ENCODE assay signal across 33 cellular contexts in the genomic region with DNA sequence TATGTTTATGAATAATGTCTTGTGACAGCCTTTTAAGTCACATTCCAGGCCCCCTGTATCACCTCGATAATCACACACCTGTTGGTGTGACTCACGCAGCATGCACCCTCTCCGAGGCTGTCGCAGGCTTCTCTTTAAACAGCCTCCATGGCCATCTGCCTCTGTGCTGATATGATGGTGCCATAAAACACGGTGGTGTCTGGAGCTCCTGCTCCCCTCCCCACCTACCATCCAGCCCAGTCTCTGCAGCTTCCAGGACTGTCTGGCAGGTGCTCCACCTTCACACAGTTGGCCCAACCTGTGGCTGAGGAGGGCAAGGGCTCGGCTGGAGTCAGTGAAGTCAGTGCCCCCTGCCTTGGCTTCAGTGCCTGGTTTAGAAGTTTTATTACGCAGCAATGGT.
A peak's percentile ranks its signal among the peaks of the same experiment; 100 is the strongest.
DNase-seq lines count a peak whose midpoint lies in the region; ATAC-seq and TF ChIP-seq lines count a peak whose summit lies in the region.
"Had no signal": no experiment of that assay in that cellular context is flagged by ENCODE, and none has a peak within 500 bp of the region (broad histone marks: within the 10 kb centered on the region; RNA-seq: fewer than 3 reads in every experiment).

No MANE protein-coding gene starts in this region.

- in situ Hi-C loops in IMR-90 (cut with MboI; ENCODE audit: low sequenced_read_pairs): no loop called here

- POLR2A ChIA-PET in IMR-90 (lab: Charles Lee; ENCODE audit: unreplicated experiment) (no interaction called here), WTC11 (lab: Charles Lee) (no interaction called here)

- no peak overlapping the region for H3K18ac ChIP-seq in IMR-90 (ENCODE audit: low read depth, low read length)

- H3K36me3 ChIP-seq in IMR-90 (ENCODE audit: control insufficient read depth, insufficient read depth, low read length) (no peaks in the 10 kb centered on the region), mucosa of descending colon (ENCODE audit: low read depth) (no peaks in the 10 kb centered on the region), upper lobe of right lung (no peaks in the 10 kb centered on the region), gastroesophageal sphincter (no peaks in the 10 kb centered on the region)
- H3K36me3 ChIP-seq: BLaER1 treated with 17β-estradiol and CSF1 and Interleukin-3, amounts not matched to agents 10 nM and 100 nM; cardiac muscle cell; sigmoid colon; upper lobe of left lung had no signal

- H3K4me1 ChIP-seq in IMR-90 (ENCODE audit: control insufficient read depth, insufficient read depth, low read length) (no peaks in the 10 kb centered on the region), mucosa of descending colon (ENCODE audit: low read depth) (no peaks in the 10 kb centered on the region), upper lobe of right lung (no peaks in the 10 kb centered on the region), gastroesophageal sphincter (no peaks in the 10 kb centered on the region)
- H3K4me1 ChIP-seq: sigmoid colon, upper lobe of left lung had no signal

- no peak for TF ChIP-seq RAD21 in IMR-90 (IDR thresholded peaks at IDR 0.05; ENCODE audit: low read length)

- no peak overlapping the region for H2BK5ac ChIP-seq in IMR-90 (ENCODE audit: low read depth, low read length, poor library complexity, severe bottlenecking)

- WGBS in IMR-90 (ENCODE audit: extremely low coverage in 2 of 2, insufficient read length in 1 of 2), 2 experiments: 47% methylated on average over 5 of the region's 7 CpGs; no CpG with 5 or more reads in 1 of the 2 experiments
- WGBS in gastroesophageal sphincter (ENCODE audit: low coverage in 1 of 2), 2 donors: 32% methylated on average over 2 of the region's 7 CpGs; no CpG with 5 or more reads in 1 of the 2 donors

- H3K4me3 Mint-ChIP-seq in WTC11 (no peak overlapping the region), type B pancreatic cell (no peak overlapping the region)
- H3K4me3 Mint-ChIP-seq: activated naive CD8-positive, alpha-beta T cell treated with anti-CD3 and anti-CD28 coated beads for 36 hours; effector memory CD8-positive, alpha-beta T cell; mesothelial cell of epicardium; natural killer cell had no signal

- H3K4me1 Mint-ChIP-seq in WTC11: no peaks in the 10 kb centered on the region
- peaks cover 5% of the 10 kb centered on the region for H3K4me1 Mint-ChIP-seq in type B pancreatic cell (ENCODE audit: unreplicated experiment)
- H3K4me1 Mint-ChIP-seq: natural killer cell had no signal

- no peak overlapping the region for H3K4me3 ChIP-seq in IMR-90 (ENCODE audit: insufficient read depth, low read depth, low read length)
- no peak overlapping the region for H3K4me3 ChIP-seq in mucosa of descending colon
- no peak overlapping the region for H3K4me3 ChIP-seq in upper lobe of right lung
- no peak overlapping the region for H3K4me3 ChIP-seq in gastroesophageal sphincter
- H3K4me3 ChIP-seq: BLaER1 treated with 17β-estradiol and CSF1 and Interleukin-3, amounts not matched to agents 10 nM and 100 nM; cardiac muscle cell; sigmoid colon; upper lobe of left lung had no signal

- no peak overlapping the region for H3K27ac Mint-ChIP-seq in WTC11
- no peak overlapping the region for H3K27ac Mint-ChIP-seq in type B pancreatic cell
- H3K27ac Mint-ChIP-seq: activated naive CD8-positive, alpha-beta T cell treated with anti-CD3 and anti-CD28 coated beads for 36 hours; effector memory CD8-positive, alpha-beta T cell; natural killer cell had no signal

- no peak overlapping the region for H4K5ac ChIP-seq in IMR-90 (ENCODE audit: low read depth, low read length)

- H3K9me3 Mint-ChIP-seq in WTC11 (peaks cover 2% of the 10 kb centered on the region), type B pancreatic cell (no peaks in the 10 kb centered on the region)
- H3K9me3 Mint-ChIP-seq: activated naive CD8-positive, alpha-beta T cell treated with anti-CD3 and anti-CD28 coated beads for 36 hours; effector memory CD8-positive, alpha-beta T cell; mesothelial cell of epicardium; natural killer cell had no signal

- H3K36me3 Mint-ChIP-seq in WTC11 (peaks cover 1% of the 10 kb centered on the region), type B pancreatic cell (no peaks in the 10 kb centered on the region)
- H3K36me3 Mint-ChIP-seq: activated naive CD8-positive, alpha-beta T cell treated with anti-CD3 and anti-CD28 coated beads for 36 hours; mesothelial cell of epicardium; natural killer cell had no signal

- DNase-seq in IMR-90 (no peak), WTC11 (ENCODE audit: low spot score) (no peak), mucosa of descending colon (peak; percentile 46 to 60 (median 51)), upper lobe of right lung (no peak), type B pancreatic cell (ENCODE audit: extremely low spot score, unreplicated experiment) (no peak), occipital lobe (lab: John Stamatoyannopoulos, UW) (no peak)
- DNase-seq: activated CD4-positive, alpha-beta T cell treated with anti-CD3 and anti-CD28 coated beads for 4 hours; activated effector memory CD4-positive, alpha-beta T cell treated with anti-CD3 and anti-CD28 coated beads, Interleukin-2, amount 50 U/mL, for 16 hours; activated naive CD8-positive, alpha-beta T cell treated with anti-CD3 and anti-CD28 coated beads for 36 hours; activated T-cell treated with anti-CD3 and anti-CD28 coated beads, Interleukin-2, amount 50 U/mL, for 1 hour; COR-L47; cortex of kidney; effector memory CD8-positive, alpha-beta T cell; erythroblast; head of caudate nucleus; Kasumi-1; natural killer cell; NCI-H146; NCI-H345; NCI-H774; SIG-M5; sigmoid colon; stimulated activated CD4-positive, alpha-beta T cell treated with anti-CD3 and anti-CD28 coated beads, Interleukin-15, amount 100 ng/mL, for 24 hours; stimulated activated CD4-positive, alpha-beta T cell treated with anti-CD3 and anti-CD28 coated beads, Interleukin-4, amount 100 ng/mL, for 4 hours; T1000; upper lobe of left lung had no signal

- H3K27ac ChIP-seq in IMR-90 (ENCODE audit: insufficient read depth, low read length) (no peak overlapping the region), upper lobe of right lung (no peak overlapping the region), gastroesophageal sphincter (no peak overlapping the region)
- H3K27ac ChIP-seq: cardiac muscle cell, HL-60, sigmoid colon, upper lobe of left lung, VCaP had no signal

- no peaks in the 10 kb centered on the region for H4K20me1 ChIP-seq in IMR-90 (ENCODE audit: insufficient read depth, low read length)
- H4K20me1 ChIP-seq: BLaER1 treated with 17β-estradiol and CSF1 and Interleukin-3, amounts not matched to agents 10 nM and 100 nM had no signal

- H3K23ac ChIP-seq in IMR-90 (ENCODE audit: low read depth, low read length): no peak overlapping the region

- TF ChIP-seq CTCF in IMR-90 (conservative IDR thresholded peaks at IDR 0.05; ENCODE audit: low read depth, low read length) (no peak), WTC11 (IDR thresholded peaks at IDR 0.05) (no peak), mucosa of descending colon (IDR thresholded peaks at IDR 0.05) (no peak), upper lobe of right lung (IDR thresholded peaks at IDR 0.05) (no peak), gastroesophageal sphincter (IDR thresholded peaks at IDR 0.05) (no peak), type B pancreatic cell (conservative IDR thresholded peaks at IDR 0.05) (no peak)

- no peak for TF ChIP-seq EP300 in gastroesophageal sphincter (IDR thresholded peaks at IDR 0.05)

- H3K4me2 ChIP-seq in IMR-90 (ENCODE audit: low read depth, low read length): no peak overlapping the region

- no peak overlapping the region for H4K8ac ChIP-seq in IMR-90 (ENCODE audit: low read depth in 2 of 2, low read length in 2 of 2)

- H3K27me3 Mint-ChIP-seq in WTC11 (ENCODE audit: low read depth): no peaks in the 10 kb centered on the region; the same call in 1 of the 2 replicates
- H3K27me3 Mint-ChIP-seq in type B pancreatic cell: no peaks in the 10 kb centered on the region
- H3K27me3 Mint-ChIP-seq: activated naive CD8-positive, alpha-beta T cell treated with anti-CD3 and anti-CD28 coated beads for 36 hours had no signal

- H4K91ac ChIP-seq in IMR-90 (ENCODE audit: insufficient read depth, low read depth, low read length): no peak overlapping the region

- H2BK120ac ChIP-seq in IMR-90 (ENCODE audit: low read depth, low read length): no peak overlapping the region

- H2AFZ ChIP-seq in IMR-90 (replicated peaks; ENCODE audit: low read length, poor library complexity): peak overlapping the region; percentile 17

- no peak overlapping the region for H2AK5ac ChIP-seq in IMR-90 (ENCODE audit: low read depth, low read length)

- no peak overlapping the region for H2AK9ac ChIP-seq in IMR-90 (replicated peaks; ENCODE audit: low read depth, low read length, poor library complexity)

- no peak overlapping the region for H2BK20ac ChIP-seq in IMR-90 (ENCODE audit: low read depth, low read length)

- CTCF ChIA-PET in IMR-90 (lab: Yijun Ruan, JAX) (no interaction called here), WTC11 (lab: Charles Lee) (no interaction called here)

- TF ChIP-seq POLR2A in IMR-90 (IDR thresholded peaks at IDR 0.05; ENCODE audit: low read depth, low read length) (no peak), gastroesophageal sphincter (IDR thresholded peaks at IDR 0.05) (no peak)

- no TSS peak for BruUV-seq in IMR-90 (replicated peaks; lab: Mats Ljungman, UMichigan)

- H3K27me3 ChIP-seq in IMR-90 (ENCODE audit: control insufficient read depth, insufficient read depth, low read length): peaks cover 14% of the 10 kb centered on the region
- H3K27me3 ChIP-seq in upper lobe of right lung: no peaks in the 10 kb centered on the region
- no peaks in the 10 kb centered on the region for H3K27me3 ChIP-seq in gastroesophageal sphincter
- H3K27me3 ChIP-seq: BLaER1 treated with 17β-estradiol and CSF1 and Interleukin-3, amounts not matched to agents 10 nM and 100 nM; cardiac muscle cell; sigmoid colon; upper lobe of left lung had no signal

- H2BK15ac ChIP-seq in IMR-90 (ENCODE audit: low read depth, low read length): no peak overlapping the region

- no peak overlapping the region for H3K4ac ChIP-seq in IMR-90 (ENCODE audit: low read depth, low read length)

- H3K9me1 ChIP-seq in IMR-90 (ENCODE audit: insufficient read depth, low read length): no peaks in the 10 kb centered on the region

- no peak overlapping the region for H3K56ac ChIP-seq in IMR-90 (ENCODE audit: extremely low read depth, insufficient read depth, low read length)

- dilution Hi-C loops in IMR-90 (cut with HindIII; ENCODE audit: low sequenced_read_pairs, unreplicated experiment): no loop called here

- H3K14ac ChIP-seq in IMR-90 (replicated peaks; ENCODE audit: low read depth, low read length): no peak overlapping the region

- H3K79me1 ChIP-seq in IMR-90 (ENCODE audit: low read depth in 1 of 2, low read length in 2 of 2): no peaks in the 10 kb centered on the region

- ATAC-seq in IMR-90 (ENCODE audit: low read depth): no peak
- ATAC-seq in WTC11: 0 out of 2 replicates have a peak, but pooled peaks have one; percentile 22
- peak; percentile 97 for ATAC-seq in mucosa of descending colon
- peak; percentile 39 for ATAC-seq in upper lobe of right lung
- ATAC-seq in HG02885 (IDR thresholded peaks at IDR 0.05; ENCODE audit: poor library complexity, unreplicated experiment): no peak
- no peak for ATAC-seq in gastroesophageal sphincter
- ATAC-seq: effector memory CD8-positive, alpha-beta T cell; natural killer cell had no signal

- H3K9ac ChIP-seq in IMR-90 (ENCODE audit: low read depth, low read length): no peak overlapping the region
- H3K9ac ChIP-seq: BLaER1 treated with 17β-estradiol and CSF1 and Interleukin-3, amounts not matched to agents 10 nM and 100 nM had no signal

- intact Hi-C loops in IMR-90 (cut with micrococcal nuclease) (no loop called here), mucosa of descending colon (cut with DNase I, micrococcal nuclease) (no loop called here), upper lobe of right lung (cut with DNase I) (no loop called here)

- H3K9me3 ChIP-seq in IMR-90 (ENCODE audit: control insufficient read depth, insufficient read depth, low read length) (no peaks in the 10 kb centered on the region), mucosa of descending colon (no peaks in the 10 kb centered on the region), upper lobe of right lung (no peaks in the 10 kb centered on the region), gastroesophageal sphincter (no peaks in the 10 kb centered on the region)
- H3K9me3 ChIP-seq: sigmoid colon, upper lobe of left lung had no signal

Comparison
In these comparisons a context has a peak if more than half of its experiments do, and no peak if none do; other contexts are left out.
1. ATAC-seq: peak in WTC11 (single experiment), mucosa of descending colon (single experiment) and upper lobe of right lung (single experiment); none in IMR-90 (single experiment), HG02885 (single experiment) and gastroesophageal sphincter (single experiment).
2. DNase-seq: peak in mucosa of descending colon (3 of 3); none in IMR-90 (single experiment), WTC11 (single experiment), upper lobe of right lung (single experiment), type B pancreatic cell (single experiment) and occipital lobe (single experiment).